In the genomic region with DNA sequence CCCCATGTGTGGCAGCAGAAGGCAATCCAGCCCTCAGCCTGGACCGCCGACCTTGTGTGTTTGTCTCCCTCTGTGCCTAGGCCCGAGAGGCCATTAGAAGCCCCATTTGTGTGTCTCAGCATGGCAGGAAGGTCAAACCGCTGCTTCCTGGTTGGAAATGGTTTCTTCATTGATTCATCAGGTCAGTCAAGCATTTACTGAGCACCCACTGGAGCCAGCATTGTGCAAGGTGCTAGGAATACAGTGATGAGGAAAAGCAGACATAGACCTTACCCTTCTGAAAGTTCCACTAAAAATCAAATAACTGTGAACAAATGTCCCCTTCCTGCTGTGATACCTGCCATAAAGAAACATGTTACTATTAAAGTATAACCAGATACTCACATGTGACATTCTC, we compare ENCODE assay signal across 24 cellular contexts.
DNase-seq lines count a peak whose midpoint lies in the region; ATAC-seq and TF ChIP-seq lines count a peak whose summit lies in the region.
"Had no signal": no experiment of that assay in that cellular context is flagged by ENCODE, and none has a peak within 500 bp of the region (broad histone marks: within the 10 kb centered on the region; RNA-seq: fewer than 3 reads in every experiment).

No MANE protein-coding gene starts in this region.

- H3K27ac ChIP-seq in colonic mucosa (peak overlapping the region; percentile 34), rectal smooth muscle tissue (ENCODE audit: low read depth, low read length) (peak overlapping the region; percentile 75), upper lobe of right lung (peak overlapping the region; percentile 19), suprapubic skin (no peak overlapping the region)
- H3K27ac ChIP-seq: body of pancreas, parathyroid adenoma had no signal

- DNase-seq in colonic mucosa (no peak), left lobe of liver (ENCODE audit: low spot score) (no peak), upper lobe of right lung (no peak), suprapubic skin (ENCODE audit: low spot score in 2 of 2) (no peak)
- no peak for DNase-seq in stimulated activated CD4-positive, alpha-beta T cell treated with anti-CD3 and anti-CD28 coated beads, Interleukin-4, amount 100 ng/mL, for 4 hours
- DNase-seq: activated CD4-positive, alpha-beta memory T cell treated with anti-CD3 and anti-CD28 coated beads for 36 hours; activated CD4-positive, CD25-positive, alpha-beta regulatory T cell treated with anti-CD3 and anti-CD28 coated beads, Interleukin-2, amount 50 U/mL, for 72 hours; activated naive CD4-positive, alpha-beta T cell treated with Interleukin-2 at 50 U/mL for 16 hours; activated T-cell treated with anti-CD3 and anti-CD28 coated beads, Interleukin-2, amount 50 U/mL, for 72 hours; dermis blood vessel endothelial cell; H9; kidney glomerular epithelial cell; mammary epithelial cell; NCI-H146; NCI-H2107; SK-N-SH; stimulated activated CD4-positive, alpha-beta T cell treated with anti-CD3 and anti-CD28 coated beads, Interleukin-15, amount 100 ng/mL, for 24 hours; stimulated activated naive B cell treated with anti-CD40 and anti-IgM and Interleukin-4, amounts not matched to agents 10 μg/mL and 1 μg/mL and 100 μg/mL, for 72 hours; T-helper 17 cell had no signal

- TF ChIP-seq CTCF in colonic mucosa (IDR thresholded peaks at IDR 0.05) (no peak), upper lobe of right lung (IDR thresholded peaks at IDR 0.05) (no peak), suprapubic skin (IDR thresholded peaks at IDR 0.05) (no peak)

- ATAC-seq in left lobe of liver: peak; percentile 54
- no peak for ATAC-seq in upper lobe of right lung
- no peak for ATAC-seq in HG02642 (IDR thresholded peaks at IDR 0.05; ENCODE audit: poor library complexity, unreplicated experiment)
- ATAC-seq: activated T-cell treated with anti-CD3 and anti-CD28 coated beads, Interleukin-2, amount 50 U/mL, for 72 hours; Right ventricle myocardium inferior; stimulated activated naive B cell treated with anti-CD40 and anti-IgM and Interleukin-4, amounts not matched to agents 10 μg/mL and 1 μg/mL and 100 μg/mL, for 72 hours; T-helper 17 cell had no signal

- no peak for TF ChIP-seq EP300 in suprapubic skin (IDR thresholded peaks at IDR 0.05)

- H3K36me3 ChIP-seq in colonic mucosa: no peaks in the 10 kb centered on the region
- H3K36me3 ChIP-seq in rectal smooth muscle tissue (ENCODE audit: control insufficient read depth, insufficient read depth, low read length): no peaks in the 10 kb centered on the region
- H3K36me3 ChIP-seq in upper lobe of right lung: no peaks in the 10 kb centered on the region
- H3K36me3 ChIP-seq in suprapubic skin: peaks cover 2% of the 10 kb centered on the region

- H3K4me3 ChIP-seq in colonic mucosa (no peak overlapping the region), rectal smooth muscle tissue (ENCODE audit: low read length) (no peak overlapping the region), upper lobe of right lung (no peak overlapping the region), suprapubic skin (no peak overlapping the region)
- H3K4me3 ChIP-seq: body of pancreas had no signal

- no peaks in the 10 kb centered on the region for H3K27me3 ChIP-seq in colonic mucosa
- no peaks in the 10 kb centered on the region for H3K27me3 ChIP-seq in rectal smooth muscle tissue (ENCODE audit: control insufficient read depth, insufficient read depth, low read length)
- no peaks in the 10 kb centered on the region for H3K27me3 ChIP-seq in upper lobe of right lung
- H3K27me3 ChIP-seq in suprapubic skin: no peaks in the 10 kb centered on the region
- H3K27me3 ChIP-seq: body of pancreas had no signal

- no peak for TF ChIP-seq POLR2A in suprapubic skin (IDR thresholded peaks at IDR 0.05)

- intact Hi-C loops in colonic mucosa (cut with DNase I) (no loop called here), upper lobe of right lung (cut with DNase I) (no loop called here)

- 91% methylated on average over 4 of the region's 4 CpGs for WGBS in suprapubic skin

- H3K4me1 ChIP-seq in colonic mucosa (peaks cover 3% of the 10 kb centered on the region), rectal smooth muscle tissue (ENCODE audit: control insufficient read depth, insufficient read depth, low read length) (peaks cover 35% of the 10 kb centered on the region), upper lobe of right lung (peaks cover 23% of the 10 kb centered on the region), suprapubic skin (peaks cover 26% of the 10 kb centered on the region)
- H3K4me1 ChIP-seq: parathyroid adenoma had no signal

- H3K9me3 ChIP-seq in colonic mucosa (no peaks in the 10 kb centered on the region), upper lobe of right lung (no peaks in the 10 kb centered on the region), suprapubic skin (no peaks in the 10 kb centered on the region)
- H3K9me3 ChIP-seq: body of pancreas, SK-N-SH had no signal

- H3K9ac ChIP-seq in colonic mucosa (ENCODE audit: low read depth in 2 of 2, low read length in 2 of 2) (no peak overlapping the region), rectal smooth muscle tissue (ENCODE audit: low read length) (no peak overlapping the region)
- H3K9ac ChIP-seq: parathyroid adenoma, SK-N-SH had no signal
